ENCODE assay signal across 1 cellular context in the genomic region with DNA sequence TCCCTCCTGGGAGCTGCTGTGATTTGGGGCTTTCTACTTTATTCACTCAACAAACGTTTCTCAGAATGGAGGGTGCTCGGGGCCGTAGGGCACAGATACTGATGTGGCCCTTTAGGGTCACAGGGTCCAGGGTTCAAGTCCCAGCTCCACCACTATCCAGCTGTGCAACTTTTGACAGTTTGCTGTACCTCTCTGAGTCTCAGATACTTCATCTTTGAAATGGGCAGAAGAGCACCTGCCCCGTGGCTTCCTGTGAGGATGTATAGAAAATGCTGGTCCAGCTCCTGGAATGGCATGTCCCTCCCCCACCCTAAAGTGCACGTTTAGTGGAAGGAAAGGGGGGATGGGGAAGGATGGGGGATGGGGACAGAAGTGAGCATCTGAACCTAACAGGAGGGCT.
A peak's percentile ranks its signal among the peaks of the same experiment; 100 is the strongest.
TF ChIP-seq lines count a peak whose summit lies in the region.

No MANE protein-coding gene starts in this region.

TF ChIP-seq in HepG2, 621 proteins besides CTCF, POLR2A, EP300 and RAD21:
- no peak for TF ChIP-seq NFIB (CRISPR knock-in tag; IDR thresholded peaks at IDR 0.05; ENCODE audit: borderline replicate concordance)
- peak; percentile 32 for TF ChIP-seq ZFP36 (IDR thresholded peaks at IDR 0.05; ENCODE audit: borderline replicate concordance, low read depth, low read length, partially characterized antibody)
- TF ChIP-seq ZMYM3 (CRISPR knock-in tag; IDR thresholded peaks at IDR 0.05) = peak; percentile 75
- TF ChIP-seq ZNF768 (CRISPR knock-in tag; IDR thresholded peaks at IDR 0.05) = peak; percentile 97
